ENCODE assay signal across 9 cellular contexts in the genomic region with DNA sequence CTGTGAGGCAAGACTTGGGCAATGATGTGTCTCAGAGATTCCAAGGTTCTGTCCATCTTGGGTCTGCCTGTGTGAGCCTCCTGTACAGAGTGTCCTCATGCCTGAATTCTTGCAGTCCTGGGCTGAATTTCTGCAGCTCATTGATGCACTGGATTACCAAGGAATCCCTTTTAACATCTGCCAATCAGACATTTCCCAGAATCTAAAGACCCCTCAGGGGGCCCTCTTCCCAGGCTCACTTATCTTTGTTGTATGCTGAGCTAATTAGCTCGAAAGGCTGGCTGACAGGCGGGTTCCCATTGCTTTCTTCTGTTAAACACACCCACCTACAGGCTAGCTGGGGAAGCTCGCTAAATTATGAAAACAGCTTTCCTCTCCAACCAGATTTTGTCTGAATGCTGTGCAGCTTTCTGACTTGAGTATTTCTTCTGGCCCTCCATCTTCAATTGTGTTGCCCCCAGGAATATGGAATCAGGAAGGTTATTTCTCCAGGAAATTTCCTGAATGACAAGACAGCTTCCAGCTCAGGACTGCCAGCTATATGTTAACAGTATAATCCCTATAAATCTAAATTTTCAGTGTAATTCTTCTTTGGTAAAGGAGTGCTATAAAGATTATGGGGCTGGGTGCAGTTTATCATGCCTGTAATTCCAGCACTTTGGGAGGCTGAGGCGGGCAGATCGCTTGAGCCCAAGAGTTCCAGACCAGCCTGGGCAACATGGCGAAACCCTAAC. TPM values are rescaled to one million over a fixed set of nuclear protein-coding genes. Genes with fewer than 3 reads are reported as not detected.
DNase-seq lines count a peak whose midpoint lies in the region; ATAC-seq, FAIRE-seq and TF ChIP-seq lines count a peak whose summit lies in the region.
"Had no signal": no experiment of that assay in that cellular context is flagged by ENCODE, and none has a peak within 500 bp of the region (broad histone marks: within the 10 kb centered on the region; RNA-seq: fewer than 3 reads in every experiment).

A gene (minus strand): TSS at position 91 of the 734 bp plus-strand sequence. CDS start 35 bp downstream, at position 56.

- H3K79me2 ChIP-seq in OCI-LY3 (ENCODE audit: low read length): no peaks in the 10 kb centered on the region

- H3K27me3 ChIP-seq in OCI-LY3 (ENCODE audit: low read depth, low read length) (0 out of 2 replicates have a peak, but pooled peaks cover 5% of the 10 kb centered on the region), bronchial epithelial cell (ENCODE audit: control insufficient read depth, insufficient read depth, low read length) (peaks cover 1% of the 10 kb centered on the region)
- H3K27me3 ChIP-seq: BLaER1 had no signal

- TF ChIP-seq CTCF in OCI-LY3 (IDR thresholded peaks at IDR 0.05; ENCODE audit: low read depth, low read length): peak; percentile 70
- peak; percentile 57 for TF ChIP-seq CTCF in bronchial epithelial cell (IDR thresholded peaks at IDR 0.05; ENCODE audit: insufficient read depth, low read length, severe bottlenecking)

- H3K4me3 ChIP-seq in OCI-LY3 (ENCODE audit: low read length) (no peak within 1 kb of the TSS), bronchial epithelial cell (ENCODE audit: low read depth, low read length) (no peak within 1 kb of the TSS)
- H3K4me3 ChIP-seq: BLaER1 had no signal

- no peak within 1 kb of the TSS for H3K27ac ChIP-seq in OCI-LY3 (ENCODE audit: low read length)
- H3K27ac ChIP-seq: BLaER1 had no signal

- H3K9ac ChIP-seq in OCI-LY3 (ENCODE audit: low read length): no peak within 1 kb of the TSS
- H3K9ac ChIP-seq: BLaER1 had no signal

- H3K36me3 ChIP-seq in OCI-LY3 (replicated peaks; ENCODE audit: low read depth, low read length): no peaks in the 10 kb centered on the region
- H3K36me3 ChIP-seq in bronchial epithelial cell (ENCODE audit: control insufficient read depth, insufficient read depth, low read length): no peaks in the 10 kb centered on the region
- H3K36me3 ChIP-seq: BLaER1 had no signal

- DNase-seq in NCI-H2081 (lab: John Stamatoyannopoulos, UW) (peak; percentile 51 to 52), NCI-H2081 treated with DMSO at 0.1 percent for 48 hours (lab: John Stamatoyannopoulos, UW) (no peak), HPDE6-E6E7 (ENCODE audit: extremely low spot score) (peak; percentile 46), bronchial epithelial cell (ENCODE audit: low read depth) (peak; percentile 28), kidney tubule cell (ENCODE audit: low spot score) (peak; percentile 63), superior temporal gyrus (ENCODE audit: extremely low spot score) (peak; percentile 87)

- no peak within 1 kb of the TSS for H2AFZ ChIP-seq in OCI-LY3 (ENCODE audit: low read depth, low read length)

- 0 out of 2 replicates have a peak within 1 kb of the TSS, but pooled peaks have one; percentile 17 for H3K4me2 ChIP-seq in OCI-LY3 (ENCODE audit: low read length)
- H3K4me2 ChIP-seq: BLaER1 had no signal

- no peaks in the 10 kb centered on the region for H4K20me1 ChIP-seq in OCI-LY3 (ENCODE audit: insufficient read depth, low read length)
- H4K20me1 ChIP-seq: BLaER1 had no signal

- no peaks in the 10 kb centered on the region for H3K9me3 ChIP-seq in OCI-LY3 (ENCODE audit: insufficient read depth, low read length)
- H3K9me3 ChIP-seq: BLaER1 had no signal

- H3K4me1 ChIP-seq in OCI-LY3 (ENCODE audit: low read length): peaks cover 7% of the 10 kb centered on the region; the same call in 1 of the 2 replicates
- H3K4me1 ChIP-seq: BLaER1 had no signal

- FAIRE-seq in bronchial epithelial cell (lab: Jason Lieb, UNC): peak; percentile 32

- ATAC-seq in GM21367 (IDR thresholded peaks at IDR 0.05; ENCODE audit: unreplicated experiment): peak; percentile 89

RNA-seq across cellular contexts. Expression of the gene that starts here (rescaled TPM):
- total RNA-seq in bronchial epithelial cell: not detected in 2 replicates

Comparison
In these comparisons a context has a peak if more than half of its experiments do, and no peak if none do; other contexts are left out.
1. Peak in DNase-seq in bronchial epithelial cell; RNA of the gene not detected or under 1 TPM.